ENCODE assay signal across 8 cellular contexts in genomic region chr5:138465288-138466057, GRCh38.
DNase-seq lines count a peak whose midpoint lies in the region; ATAC-seq and TF ChIP-seq lines count a peak whose summit lies in the region.

EGR1 (plus strand) TSS chr5:138465479; CDS start chr5:138465762, 283 bp downstream.

- H3K4me3 ChIP-seq in AG09309 (ENCODE audit: control insufficient read depth, low read depth, low read length) = peak within 1 kb of the TSS; percentile 58

- peak within 1 kb of the TSS; percentile 97 for H3K27ac ChIP-seq in caudate nucleus (ENCODE audit: low read depth, low read length)

- peak; percentile 62 for ATAC-seq in GM19023 (IDR thresholded peaks at IDR 0.05; ENCODE audit: unreplicated experiment)
- ATAC-seq in HG03175 (IDR thresholded peaks at IDR 0.05; ENCODE audit: unreplicated experiment) = peak; percentile 62

- DNase-seq in AG09309 (ENCODE audit: low read depth) = peak; percentile 84
- DNase-seq in NCI-H226 = peak; percentile 85
- peak; percentile 86 for DNase-seq in activated CD4-positive, CD25-positive, alpha-beta regulatory T cell treated with anti-CD3 and anti-CD28 coated beads, Interleukin-2, amount 50 U/mL, for 16 hours (ENCODE audit: low read depth, low spot score)
- peak in 60 of 61 donors; percentile 91 to 100 (median 98) for DNase-seq in caudate nucleus (lab: John Stamatoyannopoulos, UW)
- DNase-seq in islet precursor cell = peak; percentile 97
- DNase-seq in stimulated activated CD4-positive, alpha-beta T cell treated with anti-CD3 and anti-CD28 coated beads, Interleukin-12 subunit alpha, Interleukin-12 subunit beta, amount 100 ng/mL, for 4 hours = peak; percentile 90

- TF ChIP-seq CTCF in AG09309 (IDR thresholded peaks at IDR 0.05; ENCODE audit: control insufficient read depth, insufficient read depth, low read depth, low read length, missing control alignments) = peak; percentile 13

Comparison
In these comparisons a context has a peak if more than half of its experiments do, and no peak if none do; other contexts are left out.
1. Peak in every context shown above with its lines: DNase-seq, ATAC-seq, H3K4me3 ChIP-seq and H3K27ac ChIP-seq.